18 cellular contexts compared by ENCODE assay signal in the genomic region with DNA sequence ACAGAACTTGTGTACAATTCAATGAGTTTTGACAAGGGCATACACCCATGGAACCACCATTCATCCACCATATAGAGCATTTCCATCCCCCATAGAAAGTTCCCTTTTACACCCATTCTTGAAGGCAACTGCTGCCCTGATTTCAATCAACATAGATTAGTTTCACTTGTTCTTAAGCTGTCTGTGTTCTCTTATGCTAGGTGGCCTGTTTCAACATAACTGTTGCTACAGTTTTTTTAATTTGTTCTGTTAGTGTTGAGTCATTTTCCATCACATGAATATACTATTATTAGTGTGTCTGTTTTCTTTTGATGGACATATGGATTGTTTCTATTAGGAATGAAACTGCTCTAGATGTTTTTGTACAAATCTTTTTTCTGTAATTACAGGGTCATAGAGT.
DNase-seq lines count a peak whose midpoint lies in the region; ATAC-seq lines count a peak whose summit lies in the region.
"Had no signal": no experiment of that assay in that cellular context is flagged by ENCODE, and none has a peak within 500 bp of the region (broad histone marks: within the 10 kb centered on the region; RNA-seq: fewer than 3 reads in every experiment).

No MANE protein-coding gene starts in this region.

- H3K4me3 ChIP-seq in skeletal muscle cell (ENCODE audit: low read depth, low read length): no peak overlapping the region
- H3K4me3 ChIP-seq: BLaER1, MG63, transverse colon had no signal

- ATAC-seq in HG03095 (IDR thresholded peaks at IDR 0.05; ENCODE audit: unreplicated experiment): no peak
- ATAC-seq: Panc1 had no signal

- peak; percentile 84 for DNase-seq in HCEC 1CT
- peak; percentile 12 for DNase-seq in RPMI8226
- peak; percentile 77 for DNase-seq in fibroblast of gingiva (ENCODE audit: low read depth)
- peak; percentile 46 for DNase-seq in skeletal muscle cell (ENCODE audit: low read depth)
- no peak for DNase-seq in mesenteric fat pad (ENCODE audit: low spot score)
- no peak for DNase-seq in medulla oblongata (ENCODE audit: extremely low spot score)
- DNase-seq: activated CD4-positive, alpha-beta T cell treated with anti-CD3 and anti-CD28 coated beads, Interleukin-2, amount 50 U/mL, for 1 hour; activated naive CD4-positive, alpha-beta T cell treated with anti-CD3 and anti-CD28 coated beads, Interleukin-2, amount 10 ng/mL, durations not matched to agents 7 days and 5 days; activated T-cell treated with anti-CD3 and anti-CD28 coated beads for 4 hours; MG63; NCI-H524 treated with DMSO at 0.1 percent for 48 hours; nephron progenitor cell; stimulated activated CD4-positive, alpha-beta T cell treated with anti-CD3 and anti-CD28 coated beads, Interleukin-15, amount 100 ng/mL, for 24 hours; stimulated activated naive CD4-positive, alpha-beta T cell treated with Interleukin-2 at 50 U/mL for 16 hours; transverse colon had no signal

Comparison
In these comparisons a context has a peak if more than half of its experiments do, and no peak if none do; other contexts are left out.
1. DNase-seq: peak in HCEC 1CT (single experiment), RPMI8226 (single experiment), fibroblast of gingiva (single experiment) and skeletal muscle cell (single experiment); none in mesenteric fat pad (single experiment) and medulla oblongata (single experiment).